8 cellular contexts compared by ENCODE assay signal in genomic region chr3:39150170-39150802, GRCh38. TPM values are rescaled to one million over a fixed set of nuclear protein-coding genes. Genes with fewer than 3 reads are reported as not detected.
DNase-seq lines count a peak whose midpoint lies in the region; ATAC-seq and TF ChIP-seq lines count a peak whose summit lies in the region.

No MANE protein-coding gene starts in this region.

- TF ChIP-seq POLR2A in body of pancreas (IDR thresholded peaks at IDR 0.05) = no peak

- peak overlapping the region; percentile 90; the same call in 1 of the 2 replicates for H3K4me2 ChIP-seq in KMS-11

- peaks cover 6% of the 10 kb centered on the region; the same call in 1 of the 2 replicates for H3K79me2 ChIP-seq in KMS-11 (ENCODE audit: insufficient read depth, low read depth)

- H3K36me3 ChIP-seq in KMS-11 (ENCODE audit: insufficient read depth) (no peaks in the 10 kb centered on the region), body of pancreas (replicated peaks in 1 of 2; ENCODE audit: insufficient read depth in 1 of 2, low read depth in 2 of 2) (peaks cover 0 to under 1% of the 10 kb centered on the region in 2 donors)

- DNase-seq in CD14-positive monocyte (ENCODE audit: low spot score) (no peak), body of pancreas (no peak), mesothelial cell of epicardium (ENCODE audit: low spot score in 2 of 2, unreplicated experiment in 2 of 2) (no peak), AG08396 (ENCODE audit: low spot score) (no peak), GM20000 (ENCODE audit: low spot score) (no peak)

- H3K27ac Mint-ChIP-seq in CD14-positive monocyte = peak overlapping the region; percentile 94 to 99 (median 98)
- H3K27ac Mint-ChIP-seq in mesothelial cell of epicardium = peak overlapping the region; percentile 99

- H3K4me1 ChIP-seq in KMS-11 (ENCODE audit: low read depth, poor library complexity, severe bottlenecking) (peaks cover 41% of the 10 kb centered on the region), body of pancreas (peaks cover 86% of the 10 kb centered on the region)

- H3K27ac ChIP-seq in KMS-11 = no peak overlapping the region
- peak overlapping the region; percentile 99 to 100 (median 100) for H3K27ac ChIP-seq in body of pancreas

- H3K4me3 Mint-ChIP-seq in CD14-positive monocyte = peak overlapping the region; percentile 98 to 100
- H3K4me3 Mint-ChIP-seq in mesothelial cell of epicardium = peak overlapping the region; percentile 97

- peaks cover 77% of the 10 kb centered on the region for H3K4me1 Mint-ChIP-seq in CD14-positive monocyte
- peaks cover 76% of the 10 kb centered on the region for H3K4me1 Mint-ChIP-seq in mesothelial cell of epicardium

- H3K36me3 Mint-ChIP-seq in CD14-positive monocyte = peaks cover 64 to 65% of the 10 kb centered on the region in 2 donors
- peaks cover 6% of the 10 kb centered on the region for H3K36me3 Mint-ChIP-seq in mesothelial cell of epicardium

- peaks cover 0 to 6% (median 2%) of the 10 kb centered on the region in 7 donors for H3K9me3 Mint-ChIP-seq in CD14-positive monocyte
- no peaks in the 10 kb centered on the region for H3K9me3 Mint-ChIP-seq in mesothelial cell of epicardium

- 49 to 62% methylated on average over 5 of the region's 5 CpGs for WGBS in body of pancreas, 2 donors

- H3K27me3 Mint-ChIP-seq in CD14-positive monocyte (ENCODE audit: low read depth in 3 of 3) (peaks cover 0 to 9% (median 3%) of the 10 kb centered on the region in 3 donors), mesothelial cell of epicardium (ENCODE audit: low read depth) (no peaks in the 10 kb centered on the region)

- no peaks in the 10 kb centered on the region for H3K27me3 ChIP-seq in KMS-11 (ENCODE audit: insufficient read depth, low read depth)
- H3K27me3 ChIP-seq in body of pancreas = no peaks in the 10 kb centered on the region

- intact Hi-C loops in CD14-positive monocyte (cut with micrococcal nuclease) (no loop called here), body of pancreas (cut with DNase I) (no loop called here)

- no peaks in the 10 kb centered on the region for H4K20me1 ChIP-seq in KMS-11 (ENCODE audit: insufficient read depth)

- ATAC-seq in body of pancreas (no peak), HG03378 (IDR thresholded peaks at IDR 0.05; ENCODE audit: unreplicated experiment) (no peak), GM21619 (IDR thresholded peaks at IDR 0.05; ENCODE audit: unreplicated experiment) (no peak)

- H3K4me3 ChIP-seq in KMS-11 (IDR thresholded peaks at IDR 0.05; ENCODE audit: insufficient read depth, low read depth, low read length) = no peak overlapping the region
- H3K4me3 ChIP-seq in body of pancreas = no peak overlapping the region

- no peak overlapping the region for H2AFZ ChIP-seq in KMS-11 (ENCODE audit: low read depth)

- H3K9me3 ChIP-seq in body of pancreas = no peaks in the 10 kb centered on the region

- no peak overlapping the region for H3K9ac ChIP-seq in KMS-11

- TF ChIP-seq CTCF in CD14-positive monocyte (IDR thresholded peaks at IDR 0.05) = no peak
- no peak for TF ChIP-seq CTCF in KMS-11 (conservative IDR thresholded peaks at IDR 0.05; ENCODE audit: low read depth, low read length)
- TF ChIP-seq CTCF in body of pancreas (IDR thresholded peaks at IDR 0.05) = peak in 2 of 7 experiments; percentile 3 to 16
- TF ChIP-seq CTCF in mesothelial cell of epicardium (IDR thresholded peaks at IDR 0.05; ENCODE audit: unreplicated experiment) = no peak
- no peak for TF ChIP-seq CTCF in GM20000 (IDR thresholded peaks at IDR 0.05; ENCODE audit: extremely low read depth, missing control alignments)

RNA-seq across cellular contexts. Expression of gene CSRNP1, which starts 3.1 kb away (rescaled TPM):
- polyA plus RNA-seq in CD14-positive monocyte = 100 to 1,000 TPM; 104 to 113 TPM
- total RNA-seq in body of pancreas (10 to 100 TPM; 18.4 to 39.6 TPM), mesothelial cell of epicardium (42.7 to 44.7 TPM (median 43.9 TPM) in 3 replicates)

RNA-seq across cellular contexts. Expression of gene XIRP1, which starts 42.1 kb away (rescaled TPM):
- polyA plus RNA-seq in CD14-positive monocyte = not detected
- total RNA-seq in body of pancreas (not detected), mesothelial cell of epicardium (not detected in 3 replicates)

RNA-seq across cellular contexts. Expression of gene TTC21A, which starts 42.8 kb away (rescaled TPM):
- 1 to 10 TPM in 1 of 2 donors, under 1 TPM in 1; 0.67 to 2.2 TPM for polyA plus RNA-seq in CD14-positive monocyte
- total RNA-seq in body of pancreas (10 to 100 TPM in 1 of 2 donors, 1 to 10 TPM in 1; 6.7 to 46.5 TPM), mesothelial cell of epicardium (10.2 to 12.7 TPM (median 12.3 TPM) in 3 replicates)

RNA-seq across cellular contexts. Expression of gene GORASP1, which starts 42.9 kb away (rescaled TPM):
- 10 to 100 TPM; 23.2 to 31.2 TPM for polyA plus RNA-seq in CD14-positive monocyte
- 10 to 100 TPM; 38.4 to 53.1 TPM for total RNA-seq in body of pancreas
- total RNA-seq in mesothelial cell of epicardium = 70.8 to 71.5 TPM (median 71.1 TPM) in 3 replicates
